ENCODE assay signal across 13 cellular contexts in genomic region chr7:151380199-151381082, GRCh38. TPM values are rescaled to one million over a fixed set of nuclear protein-coding genes. Genes with fewer than 3 reads are reported as not detected.
DNase-seq lines count a peak whose midpoint lies in the region; ATAC-seq, FAIRE-seq and TF ChIP-seq lines count a peak whose summit lies in the region.
"Had no signal": no experiment of that assay in that cellular context is flagged by ENCODE, and none has a peak within 500 bp of the region (broad histone marks: within the 10 kb centered on the region; RNA-seq: fewer than 3 reads in every experiment).

No MANE protein-coding gene starts in this region.

- H3K27me3 Mint-ChIP-seq in CD4-positive, alpha-beta T cell: peaks cover 18% of the 10 kb centered on the region
- H3K27me3 Mint-ChIP-seq in activated naive CD8-positive, alpha-beta T cell: peaks cover 1% of the 10 kb centered on the region
- H3K27me3 Mint-ChIP-seq in naive B cell: peaks cover 0 to 7% (median 0%) of the 10 kb centered on the region in 3 donors

- H3K27ac ChIP-seq in CD4-positive, alpha-beta T cell (ENCODE audit: low read depth, low read length): peak overlapping the region; percentile 29
- H3K27ac ChIP-seq in gastroesophageal sphincter: no peak overlapping the region
- H3K27ac ChIP-seq in caudate nucleus (ENCODE audit: low read depth, low read length): no peak overlapping the region
- H3K27ac ChIP-seq: KMS-11, right atrium auricular region, SJSA1 had no signal

- H3K36me3 ChIP-seq in gastroesophageal sphincter: peaks cover 0 to 46% of the 10 kb centered on the region in 2 donors
- H3K36me3 ChIP-seq: BE2C had no signal

- H3K36me3 Mint-ChIP-seq in CD4-positive, alpha-beta T cell (ENCODE audit: low read depth): peaks cover 29% of the 10 kb centered on the region
- peaks cover 1% of the 10 kb centered on the region for H3K36me3 Mint-ChIP-seq in activated naive CD8-positive, alpha-beta T cell
- H3K36me3 Mint-ChIP-seq in naive B cell: peaks cover 13 to 16% of the 10 kb centered on the region in 2 donors

- POLR2A ChIA-PET in CD4-positive, alpha-beta T cell (lab: Charles Lee): interaction anchor here (1.0 to 1.5 kb wide), 2 partner anchors 49 to 68 kb away, joined by 3 to 6 read pairs; no protein-coding TSS in a partner anchor

- H3K4me3 ChIP-seq in gastroesophageal sphincter: no peak overlapping the region
- H3K4me3 ChIP-seq: SJSA1 had no signal

- no peak for TF ChIP-seq EP300 in gastroesophageal sphincter (IDR thresholded peaks at IDR 0.05)

- TF ChIP-seq POLR2A in GM12892 (IDR thresholded peaks at IDR 0.05; ENCODE audit: low read depth, low read length) (no peak), gastroesophageal sphincter (IDR thresholded peaks at IDR 0.05) (no peak)

- no peaks in the 10 kb centered on the region for H3K9me3 Mint-ChIP-seq in CD4-positive, alpha-beta T cell
- no peaks in the 10 kb centered on the region for H3K9me3 Mint-ChIP-seq in activated naive CD8-positive, alpha-beta T cell (ENCODE audit: low read depth)
- no peaks in the 10 kb centered on the region for H3K9me3 Mint-ChIP-seq in naive B cell

- CTCF ChIA-PET in CD4-positive, alpha-beta T cell (lab: Charles Lee): interaction anchor here (1.3 to 1.6 kb wide), 3 partner anchors 12 to 68 kb away, joined by 3 to 5 read pairs (median 4); no protein-coding TSS in a partner anchor

- H3K4me1 ChIP-seq in gastroesophageal sphincter: peaks cover 0 to 21% (median 9%) of the 10 kb centered on the region in 3 donors
- H3K4me1 ChIP-seq: BE2C, SJSA1 had no signal

- peaks cover 13% of the 10 kb centered on the region for H3K4me1 Mint-ChIP-seq in CD4-positive, alpha-beta T cell (ENCODE audit: low read depth)
- peaks cover 9% of the 10 kb centered on the region for H3K4me1 Mint-ChIP-seq in activated naive CD8-positive, alpha-beta T cell (ENCODE audit: low read depth)
- H3K4me1 Mint-ChIP-seq in naive B cell: peaks cover 13 to 29% (median 22%) of the 10 kb centered on the region in 3 donors

- ATAC-seq in CD4-positive, alpha-beta T cell (ENCODE audit: poor library complexity): no peak
- ATAC-seq in naive B cell (ENCODE audit: low read depth in 2 of 2) (peak in 1 of 2 donors; percentile 1), gastroesophageal sphincter (no peak)

- 100% methylated on average over 1 to 2 of the region's 32 CpGs for WGBS in gastroesophageal sphincter (ENCODE audit: low coverage in 1 of 2), 2 donors

- FAIRE-seq in GM12892 (lab: Jason Lieb, UNC): no peak
- FAIRE-seq: frontal cortex had no signal

- H3K27me3 ChIP-seq in CD4-positive, alpha-beta T cell (ENCODE audit: control insufficient read depth, insufficient read depth, low read length): peaks cover 7% of the 10 kb centered on the region
- peaks cover 46% of the 10 kb centered on the region for H3K27me3 ChIP-seq in gastroesophageal sphincter
- H3K27me3 ChIP-seq: BE2C had no signal

- no peak for DNase-seq in CD4-positive, alpha-beta T cell
- peak; percentile 51 for DNase-seq in GM12892 (ENCODE audit: insufficient read length)
- no peak for DNase-seq in naive B cell
- DNase-seq in DMS153 treated with DMSO at 0.1 percent for 48 hours (lab: John Stamatoyannopoulos, UW; ENCODE audit: unreplicated experiment): no peak
- no peak for DNase-seq in H4 (ENCODE audit: low spot score)
- DNase-seq in caudate nucleus (lab: John Stamatoyannopoulos, UW): no peak

- H3K27ac Mint-ChIP-seq in CD4-positive, alpha-beta T cell: peak overlapping the region; percentile 55
- no peak overlapping the region for H3K27ac Mint-ChIP-seq in activated naive CD8-positive, alpha-beta T cell
- H3K27ac Mint-ChIP-seq in naive B cell: peak overlapping the region; percentile 92 to 99 (median 97)

- H3K9me3 ChIP-seq in CD4-positive, alpha-beta T cell (ENCODE audit: control insufficient read depth, low read length): no peaks in the 10 kb centered on the region
- H3K9me3 ChIP-seq in gastroesophageal sphincter: no peaks in the 10 kb centered on the region
- H3K9me3 ChIP-seq: BE2C, right atrium auricular region, SJSA1 had no signal

- intact Hi-C loops in CD4-positive, alpha-beta T cell (cut with DNase I, micrococcal nuclease): loop anchor here in 1 of 2 experiments (2.0 kb wide), 1 partner anchor 28 kb away; no protein-coding TSS in a partner anchor

- no peak for TF ChIP-seq CTCF in CD4-positive, alpha-beta T cell (IDR thresholded peaks at IDR 0.05)
- TF ChIP-seq CTCF in gastroesophageal sphincter (IDR thresholded peaks at IDR 0.05): no peak

- peak overlapping the region; percentile 54 for H3K4me3 Mint-ChIP-seq in CD4-positive, alpha-beta T cell
- H3K4me3 Mint-ChIP-seq in activated naive CD8-positive, alpha-beta T cell: peak overlapping the region; percentile 46
- H3K4me3 Mint-ChIP-seq in naive B cell: peak overlapping the region; percentile 86 to 93 (median 88)

RNA-seq across cellular contexts. Expression of gene WDR86, which starts 29.4 kb away (rescaled TPM):
- 1 to 10 TPM; 5.6 to 6.2 TPM for total RNA-seq in CD4-positive, alpha-beta T cell
- 0.19 TPM for polyA plus RNA-seq in GM12892 (2012; ENCODE audit: missing spikeins)
- polyA plus RNA-seq in naive B cell (ENCODE audit: low read depth in 6 of 6): 1 to 10 TPM; 1.4 to 3.5 (median 1.9) TPM
- total RNA-seq in H4 (2014; rRNA removed; shearing (Covaris generic)): 0.88 TPM in 1 of 2 replicates, not detected in the other
- total RNA-seq in gastroesophageal sphincter: 1 to 10 TPM; 2.6 to 8.2 (median 5.9) TPM

RNA-seq across cellular contexts. Expression of gene NUB1, which starts 38.8 kb away (rescaled TPM):
- total RNA-seq in CD4-positive, alpha-beta T cell: 10 to 100 TPM; 86.0 to 90.4 TPM
- polyA plus RNA-seq in GM12892 (2012; ENCODE audit: missing spikeins): 46.7 TPM
- polyA plus RNA-seq in naive B cell (ENCODE audit: low read depth in 6 of 6): 10 to 100 TPM; 36.5 to 89.7 (median 71.1) TPM
- total RNA-seq in H4 (2014; rRNA removed; shearing (Covaris generic)): 63.0 and 70.1 TPM in 2 replicates
- 10 to 100 TPM; 50.5 to 60.3 (median 54.8) TPM for total RNA-seq in gastroesophageal sphincter

RNA-seq across cellular contexts. Expression of gene CRYGN, which starts 59.5 kb away (rescaled TPM):
- total RNA-seq in CD4-positive, alpha-beta T cell: under 1 TPM in 1 of 2 experiments, not detected in 1; 0.14 TPM
- not detected for polyA plus RNA-seq in GM12892 (2012; ENCODE audit: missing spikeins)
- polyA plus RNA-seq in naive B cell (ENCODE audit: low read depth in 6 of 6): not detected
- total RNA-seq in H4 (2014; rRNA removed; shearing (Covaris generic)): not detected in 2 replicates
- total RNA-seq in gastroesophageal sphincter: 1 to 10 TPM in 1 of 4 donors, under 1 TPM in 1, not detected in 2; 0.27 to 4.4 TPM
- total RNA-seq: SJSA1 had no signal
